ENCODE assay signal across 8 cellular contexts in the genomic region with DNA sequence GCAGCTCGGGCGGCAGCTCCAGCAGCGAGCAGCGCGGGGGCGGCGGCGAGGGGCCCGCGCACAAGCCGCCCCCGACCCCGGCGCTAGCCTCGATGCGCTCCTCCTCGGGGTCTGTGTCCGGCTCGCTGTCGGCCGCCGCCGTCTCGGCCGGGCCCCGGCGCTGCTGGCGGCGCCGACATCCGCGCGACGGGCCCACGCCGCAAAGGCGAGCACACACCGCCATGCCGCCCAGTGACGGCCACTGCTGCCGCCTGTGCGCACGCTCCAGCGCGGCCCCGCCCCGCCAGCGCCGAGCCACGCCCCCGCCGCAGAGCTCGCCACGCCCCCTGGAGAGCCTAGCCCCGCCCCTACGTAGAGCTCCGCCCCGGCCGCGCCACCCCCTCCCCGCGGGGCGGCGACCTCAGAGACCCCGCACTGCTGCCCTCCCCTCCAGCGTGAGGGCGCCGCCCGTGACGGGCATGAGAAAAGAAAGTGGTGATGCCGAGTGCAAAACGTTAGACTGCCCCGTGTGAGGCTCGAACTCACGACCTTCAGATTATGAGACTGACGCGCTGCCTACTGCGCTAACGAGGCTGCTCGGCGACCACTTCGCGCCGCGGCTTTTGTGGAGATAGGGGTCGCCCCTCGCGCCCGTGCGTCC. TPM values are rescaled to one million over a fixed set of nuclear protein-coding genes. Genes with fewer than 3 reads are reported as not detected.
DNase-seq lines count a peak whose midpoint lies in the region; ATAC-seq and TF ChIP-seq lines count a peak whose summit lies in the region.

A gene with protein sequence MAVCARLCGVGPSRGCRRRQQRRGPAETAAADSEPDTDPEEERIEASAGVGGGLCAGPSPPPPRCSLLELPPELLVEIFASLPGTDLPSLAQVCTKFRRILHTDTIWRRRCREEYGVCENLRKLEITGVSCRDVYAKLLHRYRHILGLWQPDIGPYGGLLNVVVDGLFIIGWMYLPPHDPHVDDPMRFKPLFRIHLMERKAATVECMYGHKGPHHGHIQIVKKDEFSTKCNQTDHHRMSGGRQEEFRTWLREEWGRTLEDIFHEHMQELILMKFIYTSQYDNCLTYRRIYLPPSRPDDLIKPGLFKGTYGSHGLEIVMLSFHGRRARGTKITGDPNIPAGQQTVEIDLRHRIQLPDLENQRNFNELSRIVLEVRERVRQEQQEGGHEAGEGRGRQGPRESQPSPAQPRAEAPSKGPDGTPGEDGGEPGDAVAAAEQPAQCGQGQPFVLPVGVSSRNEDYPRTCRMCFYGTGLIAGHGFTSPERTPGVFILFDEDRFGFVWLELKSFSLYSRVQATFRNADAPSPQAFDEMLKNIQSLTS (minus strand): TSS at position 255 of the 640 bp plus-strand sequence. CDS start 32 bp downstream, at position 223.

- CTCF ChIA-PET in HEK293T (lab: Yijun Ruan, JAX), result interaction anchor here (0.7 to 1.4 kb wide), 2 partner anchors 11 to 252 kb away, joined by 3 to 5 read pairs; no protein-coding TSS in a partner anchor
- CTCF ChIA-PET in T-cell (lab: Charles Lee), result interaction anchor here (0.6 to 4.3 kb wide), 6 partner anchors 10 to 253 kb away, joined by 3 to 28 read pairs (median 6); partner anchors contain the start of gene C16orf95 (in 1 of the 2)

- H3K36me3 ChIP-seq in GM06990 (ENCODE audit: control insufficient read depth, insufficient read depth, low read length) (no peaks in the 10 kb centered on the region), heart right ventricle (no peaks in the 10 kb centered on the region), upper lobe of right lung (no peaks in the 10 kb centered on the region)

- ATAC-seq in T-cell (replicated peaks in 1 of 4) (peak; percentile 71 to 84 (median 73)), heart right ventricle (peak; percentile 82 to 94 (median 88)), upper lobe of right lung (peak; percentile 94)

- H3K36me3 Mint-ChIP-seq in T-cell, result peaks cover 3% of the 10 kb centered on the region

- POLR2A ChIA-PET in HEK293T (lab: Yijun Ruan, JAX) (interaction anchor here (0.6 to 3.0 kb wide), 21 partner anchors 9 to 611 kb away, joined by 3 to 31 read pairs (median 3); partner anchors contain the start of gene C16orf95), T-cell (lab: Charles Lee) (interaction anchor here (0.6 to 2.0 kb wide), 6 partner anchors 9 to 381 kb away, joined by 3 to 11 read pairs (median 4); no protein-coding TSS in a partner anchor)

- peak; percentile 94 for DNase-seq in GM06990 (ENCODE audit: extremely low read depth, insufficient read length)
- DNase-seq in HEK293T (ENCODE audit: extremely low spot score), result peak; percentile 84
- peak; percentile 96 for DNase-seq in NAMALWA (ENCODE audit: low spot score)
- DNase-seq in T-cell, result peak; percentile 69 to 94 (median 84)
- peak; percentile 84 to 90 for DNase-seq in heart right ventricle
- DNase-seq in posterior vena cava (ENCODE audit: low spot score), result peak; percentile 97
- peak; percentile 94 for DNase-seq in upper lobe of right lung

- TF ChIP-seq CTCF in GM06990 (IDR thresholded peaks at IDR 0.05; ENCODE audit: insufficient read depth, low read length, poor library complexity, severe bottlenecking), result no peak
- TF ChIP-seq CTCF in heart right ventricle (IDR thresholded peaks at IDR 0.05), result no peak
- TF ChIP-seq CTCF in upper lobe of right lung (IDR thresholded peaks at IDR 0.05), result no peak

- peak within 1 kb of the TSS; percentile 92 for H3K27ac ChIP-seq in adipose tissue (ENCODE audit: low read depth, low read length)
- H3K27ac ChIP-seq in heart right ventricle, result peak within 1 kb of the TSS; percentile 74 to 92 (median 90)
- peak within 1 kb of the TSS; percentile 89 for H3K27ac ChIP-seq in upper lobe of right lung

- H3K4me1 ChIP-seq in heart right ventricle (peaks cover 14 to 67% (median 59%) of the 10 kb centered on the region in 9 donors), upper lobe of right lung (peaks cover 42% of the 10 kb centered on the region)

- H3K27me3 ChIP-seq in GM06990 (replicated peaks; ENCODE audit: control insufficient read depth, insufficient read depth, low read length) (no peaks in the 10 kb centered on the region), heart right ventricle (no peaks in the 10 kb centered on the region), upper lobe of right lung (no peaks in the 10 kb centered on the region)

- H3K4me3 ChIP-seq in GM06990 (replicated peaks; ENCODE audit: low read depth, low read length), result peak within 1 kb of the TSS; percentile 69
- peak within 1 kb of the TSS; percentile 47 to 81 (median 66) for H3K4me3 ChIP-seq in heart right ventricle
- peak within 1 kb of the TSS; percentile 82 for H3K4me3 ChIP-seq in upper lobe of right lung

- H3K4me1 Mint-ChIP-seq in T-cell, result peaks cover 65 to 72% (median 66%) of the 10 kb centered on the region in 3 donors

- peak within 1 kb of the TSS; percentile 96 to 97 for H3K27ac Mint-ChIP-seq in T-cell

- 0 to 1% (median 0%) methylated on average over 48 to 89 of the region's 90 CpGs for WGBS in adipose tissue, 3 donors
- WGBS in heart right ventricle, 2 donors, result 0 to 1% methylated on average over 86 to 90 of the region's 90 CpGs

- no peaks in the 10 kb centered on the region for H3K9me3 ChIP-seq in heart right ventricle
- H3K9me3 ChIP-seq in upper lobe of right lung, result no peaks in the 10 kb centered on the region

- no peaks in the 10 kb centered on the region for H3K9me3 Mint-ChIP-seq in T-cell

- intact Hi-C loops in heart right ventricle (cut with DNase I), result loop anchor here in 8 of 10 donors (5.0 to 10.0 kb wide), 4 partner anchors 56 to 819 kb away; partner anchors contain the start of genes C16orf95 (in 3 of the 8) and FOXC2 (in 1 of the 8)
- intact Hi-C loops in posterior vena cava (cut with DNase I), result loop anchor here in 1 of 2 donors (10.0 kb wide), 1 partner anchor 799 kb away; no protein-coding TSS in a partner anchor
- intact Hi-C loops in upper lobe of right lung (cut with DNase I), result loop anchor here (10.0 kb wide), 1 partner anchor 59 kb away; no protein-coding TSS in a partner anchor

- H3K4me3 Mint-ChIP-seq in T-cell, result peak within 1 kb of the TSS; percentile 88 to 89 (median 88)

- H3K27me3 Mint-ChIP-seq in T-cell, result peaks cover 0 to 3% of the 10 kb centered on the region in 2 donors

TF ChIP-seq in HEK293T, 16 proteins besides CTCF, POLR2A, EP300 and RAD21:
- TF ChIP-seq BHLHE40 (IDR thresholded peaks at IDR 0.05; ENCODE audit: borderline replicate concordance) (no peak), LEF1 (IDR thresholded peaks at IDR 0.05; ENCODE audit: borderline replicate concordance) (peak; percentile 40; the same call in 1 of the 2 replicates), CTBP1 (IDR thresholded peaks at IDR 0.05; ENCODE audit: borderline replicate concordance) (peak; percentile 62; the same call in 1 of the 2 replicates), FOXK2 (IDR thresholded peaks at IDR 0.05) (no peak), FOXM1 (IDR thresholded peaks at IDR 0.05; ENCODE audit: borderline replicate concordance) (peak; percentile 51; the same call in 1 of the 2 replicates), L3MBTL2 (conservative IDR thresholded peaks at IDR 0.05) (no peak), ELF4 (IDR thresholded peaks at IDR 0.05) (no peak)
- TF ChIP-seq, protein P1, sequence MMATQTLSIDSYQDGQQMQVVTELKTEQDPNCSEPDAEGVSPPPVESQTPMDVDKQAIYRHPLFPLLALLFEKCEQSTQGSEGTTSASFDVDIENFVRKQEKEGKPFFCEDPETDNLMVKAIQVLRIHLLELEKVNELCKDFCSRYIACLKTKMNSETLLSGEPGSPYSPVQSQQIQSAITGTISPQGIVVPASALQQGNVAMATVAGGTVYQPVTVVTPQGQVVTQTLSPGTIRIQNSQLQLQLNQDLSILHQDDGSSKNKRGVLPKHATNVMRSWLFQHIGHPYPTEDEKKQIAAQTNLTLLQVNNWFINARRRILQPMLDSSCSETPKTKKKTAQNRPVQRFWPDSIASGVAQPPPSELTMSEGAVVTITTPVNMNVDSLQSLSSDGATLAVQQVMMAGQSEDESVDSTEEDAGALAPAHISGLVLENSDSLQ (IDR thresholded peaks at IDR 0.05), result peak; percentile 58

RNA-seq across cellular contexts. Expression of the gene that starts here (rescaled TPM):
- total RNA-seq in T-cell, result 10 to 100 TPM; 34.7 to 67.2 (median 55.6) TPM
- polyA plus RNA-seq in adipose tissue, result 10 to 100 TPM; 14.6 to 26.6 (median 23.6) TPM
- total RNA-seq in heart right ventricle, result 10 to 100 TPM; 58.3 to 94.3 (median 74.0) TPM
- 10 to 100 TPM; 15.1 to 21.4 TPM for polyA plus RNA-seq in heart right ventricle
- total RNA-seq in posterior vena cava, result 10 to 100 TPM; 50.4 to 58.5 TPM
- total RNA-seq in upper lobe of right lung, result 29.9 TPM

Comparison
In these comparisons a context has a peak if more than half of its experiments do, and no peak if none do; other contexts are left out.
1. Peak in every context shown above with its lines: DNase-seq, ATAC-seq, H3K4me3 ChIP-seq and H3K27ac ChIP-seq.